In genomic region chr6:43120938-43121913, GRCh38 we compare ENCODE assay signal across 11 cellular contexts. TPM values are rescaled to one million over a fixed set of nuclear protein-coding genes. Genes with fewer than 3 reads are reported as not detected.
DNase-seq lines count a peak whose midpoint lies in the region; ATAC-seq, FAIRE-seq and TF ChIP-seq lines count a peak whose summit lies in the region.
"Had no signal": no experiment of that assay in that cellular context is flagged by ENCODE, and none has a peak within 500 bp of the region (broad histone marks: within the 10 kb centered on the region; RNA-seq: fewer than 3 reads in every experiment).

No MANE protein-coding gene starts in this region.

- peaks cover 0 to 12% (median 6%) of the 10 kb centered on the region in 4 donors for H3K4me1 ChIP-seq in sigmoid colon

- peaks cover 54% of the 10 kb centered on the region for H3K4me1 Mint-ChIP-seq in glutamatergic neuron (ENCODE audit: low read depth, unreplicated experiment)

- no peaks in the 10 kb centered on the region for H3K9me3 ChIP-seq in sigmoid colon

- peaks cover 0 to 17% (median 0%) of the 10 kb centered on the region in 3 donors for H3K27me3 ChIP-seq in sigmoid colon

- ATAC-seq in SK-N-SH treated with all-trans-retinoic acid at 6 μM for 48 hours (peak; percentile 82), GM21737 (IDR thresholded peaks at IDR 0.05; ENCODE audit: unreplicated experiment) (no peak), GM19023 (IDR thresholded peaks at IDR 0.05; ENCODE audit: unreplicated experiment) (no peak)
- ATAC-seq: GM12878 had no signal

- no peak for TF ChIP-seq CTCF in glutamatergic neuron (IDR thresholded peaks at IDR 0.05; ENCODE audit: partially characterized antibody, unreplicated experiment)
- TF ChIP-seq CTCF in sigmoid colon (IDR thresholded peaks at IDR 0.05): no peak

- no peaks in the 10 kb centered on the region for H3K36me3 ChIP-seq in sigmoid colon

- peak; percentile 36 for DNase-seq in glutamatergic neuron
- DNase-seq in sigmoid colon: peak; percentile 87
- no peak for DNase-seq in activated CD4-positive, alpha-beta T cell treated with anti-CD3 and anti-CD28 coated beads, Interleukin-2, amount 50 U/mL, for 4 hours
- no peak for DNase-seq in NCI-H2029 (lab: John Stamatoyannopoulos, UW)
- DNase-seq: activated T-cell treated with anti-CD3 and anti-CD28 coated beads for 4 hours had no signal

- H3K27ac ChIP-seq in sigmoid colon: peak overlapping the region in 3 of 4 donors; percentile 19 to 59 (median 22)
- H3K27ac ChIP-seq: KMS-11 had no signal

- FAIRE-seq in G401.6 (lab: Jason Lieb, UNC): peak; percentile 99
- FAIRE-seq: GM12878 had no signal

- no peaks in the 10 kb centered on the region for H3K36me3 Mint-ChIP-seq in glutamatergic neuron (ENCODE audit: unreplicated experiment)

- peaks cover 20% of the 10 kb centered on the region for H3K27me3 Mint-ChIP-seq in glutamatergic neuron (ENCODE audit: unreplicated experiment)

- WGBS in sigmoid colon, 2 donors: 72 to 84% methylated on average over 9 of the region's 9 CpGs

- H3K9me3 Mint-ChIP-seq in glutamatergic neuron (ENCODE audit: unreplicated experiment): peaks cover 27% of the 10 kb centered on the region

- no peak for TF ChIP-seq POLR2A in sigmoid colon (IDR thresholded peaks at IDR 0.05)

- no peak overlapping the region for H3K4me3 ChIP-seq in sigmoid colon
- H3K4me3 ChIP-seq: GM12878 had no signal

- no peak for TF ChIP-seq EP300 in sigmoid colon (IDR thresholded peaks at IDR 0.05)

- H3K27ac Mint-ChIP-seq in glutamatergic neuron (ENCODE audit: unreplicated experiment): peak overlapping the region; percentile 91

- peak overlapping the region; percentile 70 for H3K4me3 Mint-ChIP-seq in glutamatergic neuron (ENCODE audit: unreplicated experiment)

- intact Hi-C loops in sigmoid colon (cut with DNase I): no loop called here

TF ChIP-seq in SK-N-SH treated with all-trans-retinoic acid at 6 μM for 48 hours, 23 proteins besides CTCF, POLR2A, EP300 and RAD21:
- TF ChIP-seq ZNF565 (CRISPR knock-in tag; conservative IDR thresholded peaks at IDR 0.05; ENCODE audit: low read depth): no peak
- TF ChIP-seq ZFP30 (CRISPR knock-in tag; IDR thresholded peaks at IDR 0.05): no peak
- TF ChIP-seq GLIS3 (CRISPR knock-in tag; IDR thresholded peaks at IDR 0.05): no peak
- TF ChIP-seq CSDC2 (CRISPR knock-in tag; IDR thresholded peaks at IDR 0.05): no peak
- TF ChIP-seq CREB5 (CRISPR knock-in tag; IDR thresholded peaks at IDR 0.05; ENCODE audit: low read depth): no peak
- peak; percentile 19; the same call in 1 of the 2 replicates for TF ChIP-seq ZNF70 (CRISPR knock-in tag; IDR thresholded peaks at IDR 0.05)
- TF ChIP-seq TCF4 (CRISPR knock-in tag; IDR thresholded peaks at IDR 0.05; ENCODE audit: borderline replicate concordance): no peak
- no peak for TF ChIP-seq RARB (CRISPR knock-in tag; IDR thresholded peaks at IDR 0.05)
- no peak for TF ChIP-seq ZC3H10 (CRISPR knock-in tag; IDR thresholded peaks at IDR 0.05)
- peak; percentile 49; the same call in 1 of the 2 replicates for TF ChIP-seq ZFP3 (CRISPR knock-in tag; IDR thresholded peaks at IDR 0.05)
- TF ChIP-seq CSRNP3 (CRISPR knock-in tag; IDR thresholded peaks at IDR 0.05): no peak
- TF ChIP-seq ISL1 (CRISPR knock-in tag; IDR thresholded peaks at IDR 0.05): 0 out of 2 replicates have a peak, but pooled peaks have one; percentile 19

RNA-seq across cellular contexts. Expression of gene PTK7, which starts 45.1 kb away (rescaled TPM):
- total RNA-seq in glutamatergic neuron (ENCODE audit: unreplicated experiment) (166 TPM), sigmoid colon (1 to 10 TPM; 4.8 to 9.7 (median 7.7) TPM)
- polyA plus RNA-seq in sigmoid colon: 10 to 100 TPM in 1 of 3 donors, 1 to 10 TPM in 2; 1.2 to 15.6 (median 1.8) TPM

RNA-seq across cellular contexts. Expression of gene SRF, which starts 49.8 kb away (rescaled TPM):
- total RNA-seq in glutamatergic neuron (ENCODE audit: unreplicated experiment): 20.7 TPM
- 10 to 100 TPM; 64.2 to 96.9 (median 89.1) TPM for total RNA-seq in sigmoid colon
- polyA plus RNA-seq in sigmoid colon: 10 to 100 TPM; 12.6 to 31.2 (median 13.9) TPM

Comparison
In these comparisons a context has a peak if more than half of its experiments do, and no peak if none do; other contexts are left out.
1. DNase-seq: peak in glutamatergic neuron (single experiment) and sigmoid colon (single experiment); none in activated CD4-positive, alpha-beta T cell treated with anti-CD3 and anti-CD28 coated beads, Interleukin-2, amount 50 U/mL, for 4 hours (0 of 2) and NCI-H2029 (single experiment).
2. RNA of gene PTK7, which starts 45.1 kb away (total RNA-seq): 166 TPM in glutamatergic neuron (single experiment); 4.8 to 9.7 TPM in sigmoid colon; every median in the first group is over 10 times any median in the second.